8 cellular contexts compared by ENCODE assay signal in genomic region chr12:15688202-15688736, GRCh38.
A peak's percentile ranks its signal among the peaks of the same experiment; 100 is the strongest.
DNase-seq lines count a peak whose midpoint lies in the region; ATAC-seq and TF ChIP-seq lines count a peak whose summit lies in the region.

No MANE protein-coding gene starts in this region.

- H3K79me2 ChIP-seq in SK-N-SH (ENCODE audit: insufficient read depth) (peaks cover 49% of the 10 kb centered on the region), MM.1S (ENCODE audit: low read length) (no peaks in the 10 kb centered on the region)

- POLR2A ChIA-PET in SK-N-SH (lab: Yijun Ruan, JAX), result no interaction called here

- TF ChIP-seq RAD21 in SK-N-SH (IDR thresholded peaks at IDR 0.05; ENCODE audit: low read length), result no peak
- peak in 1 of 2 donors; percentile 6 for TF ChIP-seq RAD21 in liver (IDR thresholded peaks at IDR 0.05)

- intact Hi-C loops in adrenal gland (cut with DNase I), result no loop called here

- H3K9me3 ChIP-seq in SK-N-SH, result no peaks in the 10 kb centered on the region
- H3K9me3 ChIP-seq in adrenal gland (replicated peaks in 1 of 3), result no peaks in the 10 kb centered on the region
- no peaks in the 10 kb centered on the region for H3K9me3 ChIP-seq in liver (ENCODE audit: control insufficient read depth in 4 of 4, low read length in 3 of 4)
- no peaks in the 10 kb centered on the region for H3K9me3 ChIP-seq in MM.1S (replicated peaks; ENCODE audit: insufficient read depth, low read length)

- no peak overlapping the region for H2AFZ ChIP-seq in SK-N-SH (ENCODE audit: low read depth)
- H2AFZ ChIP-seq in MM.1S (ENCODE audit: low read length), result no peak overlapping the region

- DNase-seq in SK-N-SH (no peak), adrenal gland (peak; percentile 33 to 83 (median 56)), SHP77 treated with DMSO at 0.1 percent for 48 hours (lab: John Stamatoyannopoulos, UW) (no peak), MM.1S (no peak), activated gamma-delta T cell (lab: John Stamatoyannopoulos, UW) (no peak)

- CTCF ChIA-PET in SK-N-SH (lab: Yijun Ruan, JAX), result interaction anchor here (0.9 to 1.0 kb wide), 2 partner anchors 9 to 98 kb away, joined by 3 read pairs; no protein-coding TSS in a partner anchor

- H3K4me2 ChIP-seq in SK-N-SH (peak overlapping the region; percentile 57), MM.1S (ENCODE audit: low read depth, low read length) (no peak overlapping the region)

- H3K27me3 ChIP-seq in SK-N-SH (ENCODE audit: insufficient read depth) (no peaks in the 10 kb centered on the region), adrenal gland (no peaks in the 10 kb centered on the region), liver (ENCODE audit: control insufficient read depth in 4 of 4, insufficient read depth in 4 of 4, low read length in 3 of 4) (no peaks in the 10 kb centered on the region), MM.1S (replicated peaks; ENCODE audit: insufficient read depth, low read length) (no peaks in the 10 kb centered on the region)

- H3K4me3 ChIP-seq in SK-N-SH (ENCODE audit: low read depth in 2 of 2, low read length in 1 of 2) (no peak overlapping the region), adrenal gland (no peak overlapping the region), liver (ENCODE audit: low read depth in 1 of 3, low read length in 3 of 3) (no peak overlapping the region), urinary bladder (ENCODE audit: low read depth, low read length) (no peak overlapping the region), MM.1S (ENCODE audit: low read length) (no peak overlapping the region)

- TF ChIP-seq CTCF in SK-N-SH (IDR thresholded peaks at IDR 0.05) (no peak), adrenal gland (IDR thresholded peaks at IDR 0.05) (no peak), liver (IDR thresholded peaks at IDR 0.05; ENCODE audit: low read depth, low read length, missing input control) (no peak), MM.1S (IDR thresholded peaks at IDR 0.05; ENCODE audit: low read length) (no peak)

- WGBS in SK-N-SH (ENCODE audit: low lambda C conversion rate), result 60% methylated on average over 8 of the region's 8 CpGs
- 73 to 81% (median 76%) methylated on average over 5 to 8 of the region's 8 CpGs for WGBS in adrenal gland, 4 donors
- WGBS in liver, result 85% methylated on average over 8 of the region's 8 CpGs
- whole genome bisulfite sequencing in urinary bladder, result 85% methylated on average over 8 of the region's 8 CpGs

- no peak for ATAC-seq in SK-N-SH treated with all-trans-retinoic acid at 6 μM for 48 hours

- H3K27ac ChIP-seq in SK-N-SH (ENCODE audit: low read depth in 2 of 2, low read length in 1 of 2), result no peak overlapping the region; a peak in 1 of 4 replicates
- peak overlapping the region; percentile 11 to 61 (median 40) for H3K27ac ChIP-seq in adrenal gland
- peak overlapping the region; percentile 32 to 51 for H3K27ac ChIP-seq in liver (ENCODE audit: low read depth in 1 of 2, low read length in 2 of 2)
- H3K27ac ChIP-seq in urinary bladder (ENCODE audit: low read depth), result peak overlapping the region; percentile 31
- H3K27ac ChIP-seq in MM.1S (ENCODE audit: low read length), result no peak overlapping the region

- H3K9me2 ChIP-seq in SK-N-SH (no peaks in the 10 kb centered on the region; the same call in 1 of the 2 replicates), MM.1S (replicated peaks; ENCODE audit: insufficient read depth, low read length) (no peaks in the 10 kb centered on the region)

- no peak for TF ChIP-seq EP300 in SK-N-SH (IDR thresholded peaks at IDR 0.05; ENCODE audit: borderline replicate concordance in 1 of 2, low read depth in 1 of 2, low read length in 1 of 2)

- H3K4me1 ChIP-seq in SK-N-SH (ENCODE audit: control insufficient read depth in 1 of 2, insufficient read depth in 2 of 2, low read depth in 1 of 2, low read length in 1 of 2) (peaks cover 0 to 10% of the 10 kb centered on the region in 2 experiments; a peak in 1 of 4 replicates), adrenal gland (replicated peaks in 1 of 2) (peaks cover 0 to 16% of the 10 kb centered on the region in 2 donors), liver (ENCODE audit: control insufficient read depth in 4 of 4, insufficient read depth in 4 of 4, low read length in 3 of 4) (peaks cover 8 to 27% (median 15%) of the 10 kb centered on the region in 4 donors), urinary bladder (ENCODE audit: insufficient read depth) (no peaks in the 10 kb centered on the region), MM.1S (ENCODE audit: low read length) (no peaks in the 10 kb centered on the region)

- H4K20me1 ChIP-seq in SK-N-SH (ENCODE audit: insufficient read depth) (no peaks in the 10 kb centered on the region), MM.1S (ENCODE audit: insufficient read depth, low read length) (no peaks in the 10 kb centered on the region)

- H3F3A ChIP-seq in SK-N-SH (replicated peaks; ENCODE audit: insufficient read depth) (peaks cover 25% of the 10 kb centered on the region), MM.1S (ENCODE audit: insufficient read depth, low read length) (no peaks in the 10 kb centered on the region)

- peak in 1 of 2 donors; percentile 39 for TF ChIP-seq POLR2A in adrenal gland (IDR thresholded peaks at IDR 0.05)

- H3K36me3 ChIP-seq in SK-N-SH (replicated peaks in 1 of 2; ENCODE audit: control insufficient read depth in 1 of 2, insufficient read depth in 2 of 2, low read length in 1 of 2) (no peaks in the 10 kb centered on the region), adrenal gland (replicated peaks in 1 of 2) (no peaks in the 10 kb centered on the region), liver (ENCODE audit: control insufficient read depth in 4 of 4, insufficient read depth in 3 of 4, low read depth in 1 of 4, low read length in 3 of 4) (no peaks in the 10 kb centered on the region), urinary bladder (ENCODE audit: insufficient read depth) (no peaks in the 10 kb centered on the region), MM.1S (replicated peaks; ENCODE audit: insufficient read depth, low read length) (no peaks in the 10 kb centered on the region)

- H3K9ac ChIP-seq in SK-N-SH (no peak overlapping the region), liver (ENCODE audit: low read depth in 1 of 2, low read length in 2 of 2) (no peak overlapping the region), MM.1S (ENCODE audit: low read length) (no peak overlapping the region)

TF ChIP-seq in SK-N-SH, 30 proteins besides CTCF, POLR2A, EP300 and RAD21 (continues in another document):
- TF ChIP-seq CHD2 (IDR thresholded peaks at IDR 0.05; ENCODE audit: low read length, partially characterized antibody), result no peak
- no peak for TF ChIP-seq FOXJ3 (CRISPR knock-in tag; IDR thresholded peaks at IDR 0.05)
- no peak for TF ChIP-seq ELF1 (IDR thresholded peaks at IDR 0.05)
- no peak for TF ChIP-seq EZH2phosphoT487 (IDR thresholded peaks at IDR 0.05; ENCODE audit: borderline replicate concordance, low read depth)
- TF ChIP-seq TEAD4 (IDR thresholded peaks at IDR 0.05; ENCODE audit: borderline replicate concordance, insufficient read depth), result no peak
- no peak for TF ChIP-seq RCOR1 (IDR thresholded peaks at IDR 0.05; ENCODE audit: low read length)

TF ChIP-seq in SK-N-SH treated with all-trans-retinoic acid at 6 μM for 48 hours, 23 proteins besides CTCF, POLR2A, EP300 and RAD21 (continues in another document):
- TF ChIP-seq TCF4 (CRISPR knock-in tag; IDR thresholded peaks at IDR 0.05; ENCODE audit: borderline replicate concordance) (no peak), CSRNP3 (CRISPR knock-in tag; IDR thresholded peaks at IDR 0.05) (no peak), RARB (CRISPR knock-in tag; IDR thresholded peaks at IDR 0.05) (no peak), ZFP30 (CRISPR knock-in tag; IDR thresholded peaks at IDR 0.05) (no peak), GLIS3 (CRISPR knock-in tag; IDR thresholded peaks at IDR 0.05) (no peak), PPARA (CRISPR knock-in tag; IDR thresholded peaks at IDR 0.05; ENCODE audit: borderline replicate concordance) (no peak), ZNF8 (CRISPR knock-in tag; IDR thresholded peaks at IDR 0.05) (no peak), ZC3H10 (CRISPR knock-in tag; IDR thresholded peaks at IDR 0.05) (no peak), OSR1 (CRISPR knock-in tag; IDR thresholded peaks at IDR 0.05) (no peak), ZNF70 (CRISPR knock-in tag; IDR thresholded peaks at IDR 0.05) (no peak)

TF ChIP-seq in liver, 16 proteins besides CTCF, POLR2A, EP300 and RAD21:
- no peak for TF ChIP-seq ZBTB33 (IDR thresholded peaks at IDR 0.05)
- TF ChIP-seq TAF1 (conservative IDR thresholded peaks at IDR 0.05), result peak; percentile 12
- no peak for TF ChIP-seq FOXA1 (IDR thresholded peaks at IDR 0.05)

Comparison
In these comparisons a context has a peak if more than half of its experiments do, and no peak if none do; other contexts are left out.
1. DNase-seq: peak in adrenal gland (7 of 7); none in SK-N-SH (single experiment), SHP77 treated with DMSO at 0.1 percent for 48 hours (single experiment), MM.1S (single experiment) and activated gamma-delta T cell (single experiment).
2. H3K27ac ChIP-seq: peak in adrenal gland (5 of 5), liver (2 of 2) and urinary bladder (single experiment); none in SK-N-SH (0 of 2) and MM.1S (single experiment).